In genomic region chr11:75784085-75784478, GRCh38 we compare ENCODE assay signal across 1 cellular context.
TF ChIP-seq lines count a peak whose summit lies in the region.

No MANE protein-coding gene starts in this region.

TF ChIP-seq in HepG2, 621 proteins besides CTCF, POLR2A, EP300 and RAD21 (continued from another document and continues in another):
- TF ChIP-seq AFF4 (CRISPR knock-in tag; IDR thresholded peaks at IDR 0.05) (no peak), TRIM24 (CRISPR knock-in tag; IDR thresholded peaks at IDR 0.05) (no peak), ZBTB33 (CRISPR knock-in tag; IDR thresholded peaks at IDR 0.05) (no peak), REPIN1 (CRISPR knock-in tag; IDR thresholded peaks at IDR 0.05; ENCODE audit: borderline replicate concordance, low read depth) (peak; percentile 68; the same call in 1 of the 2 replicates), NCOA1 (CRISPR knock-in tag; IDR thresholded peaks at IDR 0.05) (peak; percentile 50; the same call in 1 of the 2 replicates), KDM4B (CRISPR knock-in tag; IDR thresholded peaks at IDR 0.05) (no peak), ZFP91 (CRISPR knock-in tag; IDR thresholded peaks at IDR 0.05; ENCODE audit: borderline replicate concordance) (0 out of 2 replicates have a peak, but pooled peaks have one; percentile 14), ZNF10 (CRISPR knock-in tag; IDR thresholded peaks at IDR 0.05; ENCODE audit: borderline replicate concordance, low read depth) (no peak), E2F1 (CRISPR knock-in tag; IDR thresholded peaks at IDR 0.05) (no peak), JUND (CRISPR knock-in tag; IDR thresholded peaks at IDR 0.05) (no peak), SNAPC5 (CRISPR knock-in tag; IDR thresholded peaks at IDR 0.05; ENCODE audit: borderline replicate concordance) (no peak), BCL3 (CRISPR knock-in tag; IDR thresholded peaks at IDR 0.05) (no peak), TEAD2 (CRISPR knock-in tag; IDR thresholded peaks at IDR 0.05) (no peak), GTF3A (CRISPR knock-in tag; conservative IDR thresholded peaks at IDR 0.05) (no peak), ZNF850 (CRISPR knock-in tag; conservative IDR thresholded peaks at IDR 0.05) (no peak), REL (CRISPR knock-in tag; conservative IDR thresholded peaks at IDR 0.05) (no peak), SOX13 (IDR thresholded peaks at IDR 0.05) (no peak), SOX13 (CRISPR knock-in tag; conservative IDR thresholded peaks at IDR 0.05 in 1 of 2, IDR thresholded peaks at IDR 0.05 in 1 of 2) (peak in 1 of 2 experiments; percentile 71; a peak in 2 of 4 replicates), ZNF503 (CRISPR knock-in tag; IDR thresholded peaks at IDR 0.05) (peak; percentile 28; the same call in 1 of the 2 replicates), TCF12 (IDR thresholded peaks at IDR 0.05) (no peak), TCF12 (CRISPR knock-in tag; IDR thresholded peaks at IDR 0.05) (peak; percentile 74; the same call in 1 of the 2 replicates), RFX5 (IDR thresholded peaks at IDR 0.05; ENCODE audit: low read depth, low read length) (no peak), ZNF343 (CRISPR knock-in tag; IDR thresholded peaks at IDR 0.05) (no peak), ESRRA (CRISPR knock-in tag; IDR thresholded peaks at IDR 0.05; ENCODE audit: low read depth) (peak; percentile 58), USF2 (IDR thresholded peaks at IDR 0.05; ENCODE audit: low read depth, low read length) (no peak), USF2 (CRISPR knock-in tag; IDR thresholded peaks at IDR 0.05; ENCODE audit: borderline replicate concordance) (no peak), PATZ1 (CRISPR knock-in tag; IDR thresholded peaks at IDR 0.05) (peak; percentile 78), BATF2 (CRISPR knock-in tag; IDR thresholded peaks at IDR 0.05) (no peak), CBFB (CRISPR knock-in tag; IDR thresholded peaks at IDR 0.05) (no peak), NR1H2 (CRISPR knock-in tag; IDR thresholded peaks at IDR 0.05; ENCODE audit: borderline replicate concordance, low read depth) (no peak), UBTF (CRISPR knock-in tag; IDR thresholded peaks at IDR 0.05) (no peak; the same call in 1 of the 2 replicates), ZNF619 (CRISPR knock-in tag; IDR thresholded peaks at IDR 0.05) (no peak), NCOR1 (IDR thresholded peaks at IDR 0.05; ENCODE audit: borderline replicate concordance, low read length) (peak; percentile 79), HHEX (CRISPR knock-in tag; IDR thresholded peaks at IDR 0.05) (0 out of 2 replicates have a peak, but pooled peaks have one; percentile 38), ZSCAN30 (CRISPR knock-in tag; IDR thresholded peaks at IDR 0.05) (no peak), TCF7L2 (IDR thresholded peaks at IDR 0.05; ENCODE audit: low read depth, low read length) (no peak), ZNF841 (CRISPR knock-in tag; IDR thresholded peaks at IDR 0.05; ENCODE audit: borderline replicate concordance) (no peak)
